In genomic region chr14:91801358-91801757, GRCh38 we compare ENCODE assay signal across 19 cellular contexts.
"Had no signal": no experiment of that assay in that cellular context is flagged by ENCODE, and none has a peak within 500 bp of the region (broad histone marks: within the 10 kb centered on the region; RNA-seq: fewer than 3 reads in every experiment).

No MANE protein-coding gene starts in this region.

- ATAC-seq: left ventricle myocardium superior; lower lobe of right lung; right lobe of liver; stimulated activated naive CD8-positive, alpha-beta T cell treated with anti-CD3 and anti-CD28 coated beads, Interleukin-15, amount 100 ng/mL, for 72 hours; upper lobe of right lung had no signal

- DNase-seq: dermis blood vessel endothelial cell; effector memory CD4-positive, alpha-beta T cell; erythroblast; esophagus squamous epithelium; foreskin melanocyte; hypothalamus; left ventricle myocardium superior; lower lobe of right lung; right lobe of liver; small intestine; stimulated activated CD4-positive, alpha-beta T cell treated with anti-CD3 and anti-CD28 coated beads, Interleukin-15, amount 100 ng/mL, for 24 hours; stimulated activated CD4-positive, alpha-beta T cell treated with anti-CD3 and anti-CD28 coated beads, Interleukin-2, amount 100 ng/mL, for 48 hours; stimulated activated naive CD4-positive, alpha-beta T cell; stimulated activated naive CD8-positive, alpha-beta T cell treated with anti-CD3 and anti-CD28 coated beads, Interleukin-15, amount 100 ng/mL, for 72 hours; transverse colon; upper lobe of right lung had no signal

- H3K27me3 Mint-ChIP-seq: natural killer cell treated with Interleukin-12 subunit alpha and Interleukin-12 subunit beta and Interleukin-15 and Interleukin-18, amount 100 ng/mL, for 72 hours; progenitor cell of endocrine pancreas; stimulated activated naive CD8-positive, alpha-beta T cell treated with anti-CD3 and anti-CD28 coated beads, Interleukin-15, amount 100 ng/mL, for 72 hours had no signal

- H3K4me1 Mint-ChIP-seq: neural crest cell had no signal

- H3K27ac Mint-ChIP-seq: natural killer cell treated with Interleukin-12 subunit alpha and Interleukin-12 subunit beta and Interleukin-15 and Interleukin-18, amount 100 ng/mL, for 72 hours; progenitor cell of endocrine pancreas; stimulated activated naive CD8-positive, alpha-beta T cell treated with anti-CD3 and anti-CD28 coated beads, Interleukin-15, amount 100 ng/mL, for 72 hours had no signal

- H3K4me3 Mint-ChIP-seq: natural killer cell treated with Interleukin-12 subunit alpha and Interleukin-12 subunit beta and Interleukin-15 and Interleukin-18, amount 100 ng/mL, for 72 hours; neural crest cell; stimulated activated naive CD8-positive, alpha-beta T cell treated with anti-CD3 and anti-CD28 coated beads, Interleukin-15, amount 100 ng/mL, for 72 hours had no signal
